Comparison of ENCODE assay signal across 8 cellular contexts in the genomic region with DNA sequence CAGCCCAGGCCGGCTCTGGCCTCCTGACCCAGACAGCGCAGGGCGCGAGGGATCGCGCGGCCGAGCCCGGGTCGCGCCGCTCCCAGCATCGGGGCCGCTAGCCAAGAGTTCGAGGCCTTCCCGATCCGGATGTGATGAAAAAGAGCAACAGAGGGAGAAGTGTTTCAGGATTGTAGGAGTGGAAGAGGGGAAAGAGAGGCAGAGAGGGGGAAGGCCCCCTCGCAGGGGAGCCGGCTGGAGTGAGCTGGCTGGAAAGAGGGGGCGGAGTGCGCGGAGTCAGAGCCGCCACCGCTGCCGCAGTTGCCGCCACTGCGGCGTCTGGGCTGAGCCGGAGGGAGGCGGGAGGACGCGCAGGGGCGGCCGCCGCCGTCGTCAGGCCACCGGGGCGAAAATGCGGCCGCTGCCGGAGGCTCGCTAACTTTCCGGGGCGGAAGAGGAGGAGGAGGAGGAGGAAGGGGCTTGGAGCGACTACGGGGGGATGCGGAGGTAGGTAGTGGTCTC. TPM values are rescaled to one million over a fixed set of nuclear protein-coding genes. Genes with fewer than 3 reads are reported as not detected.
DNase-seq lines count a peak whose midpoint lies in the region; ATAC-seq, FAIRE-seq and TF ChIP-seq lines count a peak whose summit lies in the region.

No MANE protein-coding gene starts in this region.

- WGBS in H1 (ENCODE audit: extremely low coverage in 1 of 2, insufficient coverage in 1 of 2, insufficient read length in 1 of 2, insufficient replicate concordance in 2 of 2, low coverage in 1 of 2, low lambda C conversion rate in 2 of 2, missing lambda C conversion rate in 1 of 2), 2 experiments: 2% methylated on average over 29 of the region's 48 CpGs; no CpG with 5 or more reads in 1 of the 2 experiments

- CTCF ChIA-PET in activated CD8-positive, alpha-beta T cell treated with anti-CD3 and anti-CD28 coated beads for 36 hours (lab: Charles Lee): interaction anchor here (3.9 kb wide), 1 partner anchor 56 kb away, joined by 25 read pairs; no protein-coding TSS in a partner anchor
- CTCF ChIA-PET in H1 (lab: Charles Lee; ENCODE audit: partially characterized antibody): interaction anchor here (1.5 to 2.5 kb wide), 2 partner anchors 18 to 57 kb away, joined by 3 to 11 read pairs; no protein-coding TSS in a partner anchor

- no peak overlapping the region for H2AK5ac ChIP-seq in H1 (ENCODE audit: low read depth, low read length)

- H3K4me2 ChIP-seq in H1 (ENCODE audit: insufficient read depth in 1 of 2, low read depth in 2 of 2, low read length in 2 of 2): peak overlapping the region; percentile 81 to 95

- H3K9me3 ChIP-seq in H1 (ENCODE audit: insufficient read depth in 2 of 2, low read depth in 1 of 2, low read length in 1 of 2) (no peaks in the 10 kb centered on the region), mucosa of rectum (ENCODE audit: control insufficient read depth in 2 of 2, low read length in 2 of 2) (no peaks in the 10 kb centered on the region)

- H3K23me2 ChIP-seq in H1 (ENCODE audit: low read depth, low read length): peaks cover 7% of the 10 kb centered on the region

- H3K27me3 Mint-ChIP-seq in activated CD8-positive, alpha-beta T cell treated with anti-CD3 and anti-CD28 coated beads for 36 hours: no peaks in the 10 kb centered on the region

- peak overlapping the region; percentile 98 for H3K27ac Mint-ChIP-seq in activated CD8-positive, alpha-beta T cell treated with anti-CD3 and anti-CD28 coated beads for 36 hours
- H3K27ac Mint-ChIP-seq in stimulated activated effector memory CD8-positive, alpha-beta T cell treated with anti-CD3 and anti-CD28 coated beads, Interleukin-12 subunit alpha, Interleukin-12 subunit beta, amount 100 ng/mL, for 72 hours: peak overlapping the region; percentile 99

- intact Hi-C loops in activated CD8-positive, alpha-beta T cell treated with anti-CD3 and anti-CD28 coated beads for 36 hours (cut with micrococcal nuclease): loop anchor here (5.0 to 10.0 kb wide), 3 partner anchors 35 to 127 kb away; no protein-coding TSS in a partner anchor

- H3K27me3 ChIP-seq in H1 (replicated peaks in 1 of 4; ENCODE audit: control insufficient read depth in 3 of 4, extremely low read depth in 1 of 4, insufficient read depth in 3 of 4, low read length in 3 of 4): peaks cover 0 to 2% (median 0%) of the 10 kb centered on the region in 4 experiments; a peak in 1 of 7 replicates
- H3K27me3 ChIP-seq in mucosa of rectum (ENCODE audit: control insufficient read depth in 2 of 2, insufficient read depth in 2 of 2, low read length in 2 of 2): no peaks in the 10 kb centered on the region

- peak; percentile 25 for ATAC-seq in GM21786 (IDR thresholded peaks at IDR 0.05; ENCODE audit: unreplicated experiment)
- ATAC-seq in activated CD8-positive, alpha-beta T cell treated with anti-CD3 and anti-CD28 coated beads for 36 hours: peak; percentile 64
- peak; percentile 78 for ATAC-seq in stimulated activated effector memory CD8-positive, alpha-beta T cell treated with anti-CD3 and anti-CD28 coated beads, Interleukin-12 subunit alpha, Interleukin-12 subunit beta, amount 100 ng/mL, for 72 hours

- no peak overlapping the region; the same call in 1 of the 2 replicates for H3K27ac ChIP-seq in H1 (ENCODE audit: low read depth, low read length)
- peak overlapping the region; percentile 79 to 86 for H3K27ac ChIP-seq in mucosa of rectum (ENCODE audit: low read depth in 2 of 2, low read length in 2 of 2)

- H2BK20ac ChIP-seq in H1 (ENCODE audit: low read length): no peak overlapping the region

- no peak overlapping the region for H2BK15ac ChIP-seq in H1 (ENCODE audit: low read length)

- H3K4me1 ChIP-seq in H1 (replicated peaks in 1 of 4; ENCODE audit: control insufficient read depth in 3 of 4, insufficient read depth in 4 of 4, low read length in 3 of 4) (peaks cover 0 to 15% (median 4%) of the 10 kb centered on the region in 4 experiments; a peak in 5 of 7 replicates), mucosa of rectum (ENCODE audit: control insufficient read depth in 2 of 2, insufficient read depth in 2 of 2, low read length in 2 of 2) (peaks cover 5 to 13% of the 10 kb centered on the region in 2 donors)

- TF ChIP-seq EP300 in H1 (IDR thresholded peaks at IDR 0.05; ENCODE audit: borderline replicate concordance in 1 of 2, low read depth in 2 of 2, low read length in 2 of 2): no peak

- H4K8ac ChIP-seq in H1 (ENCODE audit: extremely low read depth, insufficient read depth, low read length): peak overlapping the region; percentile 94; the same call in 1 of the 2 replicates

- no peak overlapping the region for H2BK5ac ChIP-seq in H1 (ENCODE audit: low read depth, low read length)

- peaks cover 58% of the 10 kb centered on the region for H3K4me1 Mint-ChIP-seq in activated CD8-positive, alpha-beta T cell treated with anti-CD3 and anti-CD28 coated beads for 36 hours (ENCODE audit: low read depth)
- H3K4me1 Mint-ChIP-seq in stimulated activated effector memory CD8-positive, alpha-beta T cell treated with anti-CD3 and anti-CD28 coated beads, Interleukin-12 subunit alpha, Interleukin-12 subunit beta, amount 100 ng/mL, for 72 hours: peaks cover 53% of the 10 kb centered on the region

- POLR2A ChIA-PET in activated CD8-positive, alpha-beta T cell treated with anti-CD3 and anti-CD28 coated beads for 36 hours (lab: Charles Lee): interaction anchor here (0.6 to 2.2 kb wide), 2 partner anchors 10 to 19 kb away, joined by 3 to 10 read pairs; no protein-coding TSS in a partner anchor
- POLR2A ChIA-PET in H1 (lab: Charles Lee; ENCODE audit: partially characterized antibody): no interaction called here

- no peaks in the 10 kb centered on the region for H3K9me3 Mint-ChIP-seq in activated CD8-positive, alpha-beta T cell treated with anti-CD3 and anti-CD28 coated beads for 36 hours
- H3K9me3 Mint-ChIP-seq in stimulated activated effector memory CD8-positive, alpha-beta T cell treated with anti-CD3 and anti-CD28 coated beads, Interleukin-12 subunit alpha, Interleukin-12 subunit beta, amount 100 ng/mL, for 72 hours: no peaks in the 10 kb centered on the region

- H2BK120ac ChIP-seq in H1 (replicated peaks; ENCODE audit: low read depth, low read length): no peak overlapping the region

- H3K4me3 ChIP-seq in H1 (ENCODE audit: extremely low read depth in 1 of 4, insufficient read depth in 2 of 4, low read depth in 3 of 4, low read length in 4 of 4): peak overlapping the region; percentile 67 to 82 (median 74)
- H3K4me3 ChIP-seq in mucosa of rectum (ENCODE audit: low read length in 2 of 2): peak overlapping the region; percentile 67 to 87

- H3K79me1 ChIP-seq in H1 (ENCODE audit: low read depth, low read length): no peaks in the 10 kb centered on the region

- peak overlapping the region; percentile 54 for H3K56ac ChIP-seq in H1 (replicated peaks; ENCODE audit: insufficient read length, low read depth, low read length)

- peak in 1 of 2 experiments; percentile 40; a peak in 1 of 3 replicates for TF ChIP-seq POLR2A in H1 (IDR thresholded peaks at IDR 0.05; ENCODE audit: control extremely low read depth in 1 of 2, low read depth in 2 of 2, low read length in 2 of 2)

- H4K5ac ChIP-seq in H1 (ENCODE audit: insufficient read length, low read depth, low read length): peak overlapping the region; percentile 29

- DNase-seq in GM03348 (ENCODE audit: low spot score) (peak; percentile 84), LoVo (ENCODE audit: low spot score) (peak; percentile 41), H1 (ENCODE audit: low read depth in 1 of 2, low spot score in 2 of 2) (peak in 1 of 2 experiments; percentile 78), NCI-H2029 treated with DMSO at 0.1 percent for 48 hours (lab: John Stamatoyannopoulos, UW) (no peak)
- peak; percentile 72 for DNase-seq in activated CD8-positive, alpha-beta T cell treated with anti-CD3 and anti-CD28 coated beads for 36 hours
- DNase-seq in stimulated activated effector memory CD8-positive, alpha-beta T cell treated with anti-CD3 and anti-CD28 coated beads, Interleukin-12 subunit alpha, Interleukin-12 subunit beta, amount 100 ng/mL, for 72 hours (ENCODE audit: low spot score in 2 of 2): peak; percentile 63 to 85

- H2BK12ac ChIP-seq in H1 (ENCODE audit: low read depth, low read length): no peak overlapping the region

- H3K4me3 Mint-ChIP-seq in activated CD8-positive, alpha-beta T cell treated with anti-CD3 and anti-CD28 coated beads for 36 hours: peak overlapping the region; percentile 81
- no peak overlapping the region for H3K4me3 Mint-ChIP-seq in stimulated activated effector memory CD8-positive, alpha-beta T cell treated with anti-CD3 and anti-CD28 coated beads, Interleukin-12 subunit alpha, Interleukin-12 subunit beta, amount 100 ng/mL, for 72 hours

- FAIRE-seq in H1 (lab: Jason Lieb, UNC): no peak

- TF ChIP-seq RAD21 in H1 (IDR thresholded peaks at IDR 0.05 in 1 of 2, conservative IDR thresholded peaks at IDR 0.05 in 1 of 2; ENCODE audit: low read depth in 2 of 2, low read length in 2 of 2): no peak

- H3K4ac ChIP-seq in H1 (replicated peaks; ENCODE audit: insufficient read length, low read depth, low read length): no peak overlapping the region

- peak overlapping the region; percentile 88; the same call in 1 of the 2 replicates for H2AFZ ChIP-seq in H1 (ENCODE audit: low read length)

- no peaks in the 10 kb centered on the region for H4K20me1 ChIP-seq in H1 (replicated peaks in 1 of 2; ENCODE audit: control insufficient read depth in 1 of 2, insufficient read depth in 2 of 2, low read length in 2 of 2)

- no peak for TF ChIP-seq CTCF in activated CD8-positive, alpha-beta T cell treated with anti-CD3 and anti-CD28 coated beads for 36 hours (IDR thresholded peaks at IDR 0.05)
- TF ChIP-seq CTCF in H1 (IDR thresholded peaks at IDR 0.05; ENCODE audit: control extremely low read depth in 1 of 3, insufficient read depth in 1 of 3, low read depth in 1 of 3, low read length in 3 of 3): no peak

- H3K14ac ChIP-seq in H1 (ENCODE audit: insufficient read length): no peak overlapping the region

- peak overlapping the region; percentile 44 to 79 (median 56); a peak in 6 of 7 replicates for H3K9ac ChIP-seq in H1 (replicated peaks in 1 of 4; ENCODE audit: extremely low read depth in 1 of 4, low read depth in 3 of 4, low read length in 3 of 4)
- H3K9ac ChIP-seq in mucosa of rectum (ENCODE audit: low read depth in 1 of 2, low read length in 2 of 2): peak overlapping the region; percentile 77 to 86

- peak overlapping the region; percentile 66 for H4K91ac ChIP-seq in H1 (replicated peaks; ENCODE audit: insufficient read length, low read length)

- H3K36me3 ChIP-seq in H1 (ENCODE audit: control insufficient read depth in 2 of 4, insufficient read depth in 4 of 4, low read length in 3 of 4): no peaks in the 10 kb centered on the region
- no peaks in the 10 kb centered on the region for H3K36me3 ChIP-seq in mucosa of rectum (ENCODE audit: control insufficient read depth in 2 of 2, insufficient read depth in 2 of 2, low read length in 2 of 2)

- H3K36me3 Mint-ChIP-seq in activated CD8-positive, alpha-beta T cell treated with anti-CD3 and anti-CD28 coated beads for 36 hours (ENCODE audit: low read depth): peaks cover 21% of the 10 kb centered on the region
- peaks cover 48% of the 10 kb centered on the region for H3K36me3 Mint-ChIP-seq in stimulated activated effector memory CD8-positive, alpha-beta T cell treated with anti-CD3 and anti-CD28 coated beads, Interleukin-12 subunit alpha, Interleukin-12 subunit beta, amount 100 ng/mL, for 72 hours

- no peaks in the 10 kb centered on the region for H3K79me2 ChIP-seq in H1 (ENCODE audit: control insufficient read depth in 1 of 2, insufficient read depth in 2 of 2, low read length in 2 of 2)

- H3K18ac ChIP-seq in H1 (ENCODE audit: extremely low read depth, low read length): peak overlapping the region; percentile 41; the same call in 1 of the 2 replicates

- H3K23ac ChIP-seq in H1 (ENCODE audit: insufficient read length): no peak overlapping the region

RNA-seq across cellular contexts. Expression of gene MDFIC, which starts 0.3 kb away (rescaled TPM):
- 10 to 100 TPM; 53.5 to 55.3 TPM for total RNA-seq in activated CD8-positive, alpha-beta T cell treated with anti-CD3 and anti-CD28 coated beads for 36 hours
- 11.4 TPM in 2 replicates for total RNA-seq in H1 (2021; fragmentation: NEBNext Ultra II Directional; extraction: Animal tissue kit (Norgen Biotek cat#: 25700))
- 1.6 and 2.3 TPM in 2 replicates for polyA plus RNA-seq in H1 (2011; rRNA removed)
- polyA plus RNA-seq in H1 (2011; cell fraction: cytosol; rRNA removed): 2.7 TPM
- polyA plus RNA-seq in H1 (2011; cell fraction: nucleus; rRNA removed): 5.2 TPM
- polyA plus RNA-seq in H1 (2012, experiment 1 of 2): 5.1 to 10.5 TPM (median 7.4 TPM) in 4 replicates
- polyA plus RNA-seq in H1 (2012, experiment 2 of 2): 0.85 TPM
- polyA plus RNA-seq in H1 (2013, experiment 1 of 2): 10.9 TPM
- polyA plus RNA-seq in H1 (2013, experiment 2 of 2): 10.7 TPM
- polyA minus RNA-seq in H1 (2011; rRNA and poly(A)+ RNA removed): 4.7 and 9.3 TPM in 2 replicates
- polyA minus RNA-seq in H1 (2011; cell fraction: cytosol; rRNA and poly(A)+ RNA removed): 10.3 TPM
- 10.4 TPM for polyA minus RNA-seq in H1 (2011; cell fraction: nucleus; rRNA and poly(A)+ RNA removed)

Comparison
In these comparisons a context has a peak if more than half of its experiments do, and no peak if none do; other contexts are left out.
1. ATAC-seq: peak in every context shown above with its lines; median percentile 78 in stimulated activated effector memory CD8-positive, alpha-beta T cell treated with anti-CD3 and anti-CD28 coated beads, Interleukin-12 subunit alpha, Interleukin-12 subunit beta, amount 100 ng/mL, for 72 hours; 64 in activated CD8-positive, alpha-beta T cell treated with anti-CD3 and anti-CD28 coated beads for 36 hours; 25 in GM21786.